ENCODE assay signal across 12 cellular contexts in the genomic region with DNA sequence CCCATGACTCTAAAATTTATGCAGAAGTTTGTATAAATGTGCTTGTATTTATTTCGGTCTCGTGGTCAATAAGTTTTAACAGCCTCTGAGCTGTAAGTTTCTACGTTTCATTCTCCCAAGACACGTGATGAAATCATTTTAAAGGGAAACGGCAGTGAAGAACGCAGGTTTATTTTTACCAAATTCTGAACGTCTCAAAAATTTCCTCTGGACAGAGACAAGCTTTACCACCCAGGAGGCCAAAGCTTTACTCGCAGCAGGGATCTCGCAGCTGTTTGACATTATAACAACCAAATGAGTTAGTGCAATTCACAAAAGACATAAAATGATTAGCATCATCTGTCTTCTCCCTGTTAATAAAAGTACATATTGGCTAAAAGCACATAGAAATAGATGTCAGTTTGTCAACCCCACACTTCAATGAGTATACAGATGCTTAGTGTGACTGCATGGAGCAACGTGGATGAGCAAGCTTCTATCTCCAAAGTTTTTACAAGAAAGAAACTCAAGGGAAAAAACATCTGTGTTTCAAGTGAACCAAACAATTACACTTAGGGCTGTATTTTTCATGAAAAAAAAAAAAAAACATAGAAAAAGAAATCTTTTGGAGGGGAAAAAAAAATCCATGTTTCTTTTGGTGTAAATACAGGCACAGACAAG. TPM values are rescaled to one million over a fixed set of nuclear protein-coding genes. Genes with fewer than 3 reads are reported as not detected.
DNase-seq lines count a peak whose midpoint lies in the region; FAIRE-seq and TF ChIP-seq lines count a peak whose summit lies in the region.
"Had no signal": no experiment of that assay in that cellular context is flagged by ENCODE, and none has a peak within 500 bp of the region (broad histone marks: within the 10 kb centered on the region; RNA-seq: fewer than 3 reads in every experiment).

No MANE protein-coding gene starts in this region.

- H3K9ac ChIP-seq in GM23248 (peak overlapping the region; percentile 97), skeletal muscle tissue (ENCODE audit: low read depth in 1 of 3, low read length in 3 of 3) (peak overlapping the region in 1 of 3 donors; percentile 53), kidney (ENCODE audit: low read length in 2 of 2) (no peak overlapping the region)

- peak overlapping the region; percentile 100 for H3K4me2 ChIP-seq in GM23248 (ENCODE audit: unreplicated experiment)
- H3K4me2 ChIP-seq in hepatocyte, result peak overlapping the region; percentile 96

- peaks cover 18% of the 10 kb centered on the region for H3F3A ChIP-seq in GM23248 (ENCODE audit: insufficient read depth)

- in situ Hi-C loops in GM23248 (cut with MboI), result loop anchor here (10.0 kb wide), 1 partner anchor 601 kb away; no protein-coding TSS in a partner anchor

- H3K9me2 ChIP-seq in GM23248 (ENCODE audit: insufficient read depth) (no peaks in the 10 kb centered on the region), hepatocyte (replicated peaks; ENCODE audit: insufficient read depth) (no peaks in the 10 kb centered on the region)

- peak overlapping the region; percentile 69 for H3K27ac ChIP-seq in GM23248
- peak overlapping the region; percentile 67 for H3K27ac ChIP-seq in hepatocyte
- peak overlapping the region; percentile 29 for H3K27ac ChIP-seq in skeletal muscle tissue (ENCODE audit: low read depth, low read length)
- H3K27ac ChIP-seq in kidney (ENCODE audit: low read depth in 2 of 2, low read length in 2 of 2), result peak overlapping the region in 1 of 2 donors; percentile 34

- no peaks in the 10 kb centered on the region for H3K9me3 ChIP-seq in GM23248 (ENCODE audit: low read depth)
- H3K9me3 ChIP-seq in hepatocyte (ENCODE audit: low read depth), result no peaks in the 10 kb centered on the region
- no peaks in the 10 kb centered on the region for H3K9me3 ChIP-seq in skeletal muscle tissue (ENCODE audit: control insufficient read depth in 3 of 3, low read length in 3 of 3)
- H3K9me3 ChIP-seq in kidney (ENCODE audit: control insufficient read depth in 1 of 2, low read length in 2 of 2), result no peaks in the 10 kb centered on the region

- H3K4me3 ChIP-seq in GM23248 (peak overlapping the region; percentile 84), cardiac fibroblast (replicated peaks in 1 of 2; ENCODE audit: low read depth in 2 of 2, low read length in 2 of 2) (peak overlapping the region in 1 of 2 donors; percentile 57), hepatocyte (peak overlapping the region; percentile 95), skeletal muscle tissue (ENCODE audit: low read length in 3 of 3) (no peak overlapping the region), kidney (ENCODE audit: low read length in 2 of 2) (peak overlapping the region in 1 of 2 donors; percentile 76)

- peaks cover 21% of the 10 kb centered on the region for H3K4me1 ChIP-seq in GM23248 (ENCODE audit: insufficient read depth)
- H3K4me1 ChIP-seq in hepatocyte (ENCODE audit: insufficient read depth), result peaks cover 6% of the 10 kb centered on the region
- peaks cover 15 to 22% (median 16%) of the 10 kb centered on the region in 3 donors for H3K4me1 ChIP-seq in skeletal muscle tissue (ENCODE audit: control insufficient read depth in 3 of 3, insufficient read depth in 3 of 3, low read length in 3 of 3)
- peaks cover 0 to 5% of the 10 kb centered on the region in 2 donors for H3K4me1 ChIP-seq in kidney (ENCODE audit: control insufficient read depth in 1 of 2, insufficient read depth in 1 of 2, low read depth in 1 of 2, low read length in 2 of 2)

- H3K27me3 ChIP-seq in GM23248 (replicated peaks; ENCODE audit: insufficient read depth), result no peaks in the 10 kb centered on the region
- peaks cover 5% of the 10 kb centered on the region for H3K27me3 ChIP-seq in hepatocyte
- H3K27me3 ChIP-seq in skeletal muscle tissue (ENCODE audit: control insufficient read depth in 3 of 3, insufficient read depth in 3 of 3, low read length in 3 of 3), result peaks cover 0 to 12% (median 12%) of the 10 kb centered on the region in 3 donors

- H3K79me2 ChIP-seq in GM23248 (ENCODE audit: insufficient read depth) (peaks cover 83% of the 10 kb centered on the region), hepatocyte (peaks cover 56% of the 10 kb centered on the region)

- intact Hi-C loops in kidney (cut with DNase I), result no loop called here

- no peaks in the 10 kb centered on the region for H3K36me3 ChIP-seq in GM23248 (ENCODE audit: low read depth)
- H3K36me3 ChIP-seq in hepatocyte (replicated peaks; ENCODE audit: insufficient read depth, low read depth), result no peaks in the 10 kb centered on the region
- H3K36me3 ChIP-seq in skeletal muscle tissue (ENCODE audit: control insufficient read depth in 3 of 3, insufficient read depth in 3 of 3, low read length in 3 of 3), result no peaks in the 10 kb centered on the region
- H3K36me3 ChIP-seq in kidney (ENCODE audit: control insufficient read depth in 1 of 2, insufficient read depth in 2 of 2, low read length in 2 of 2), result no peaks in the 10 kb centered on the region

- DNase-seq in GM23248, result peak; percentile 57
- peak; percentile 18 to 35 for DNase-seq in cardiac fibroblast (ENCODE audit: low read depth in 2 of 2)
- no peak for DNase-seq in hepatocyte (ENCODE audit: low spot score)
- DNase-seq in kidney, result no peak
- no peak for DNase-seq in urothelium cell line (ENCODE audit: low spot score)
- DNase-seq in activated CD4-positive, alpha-beta T cell treated with anti-CD3 and anti-CD28 coated beads for 4 hours, result no peak
- DNase-seq in NCI-H2196 treated with DMSO at 0.1 percent for 48 hours (lab: John Stamatoyannopoulos, UW; ENCODE audit: unreplicated experiment), result no peak
- DNase-seq: activated CD8-positive, alpha-beta memory T cell treated with anti-CD3 and anti-CD28 coated beads for 24 hours; activated naive CD4-positive, alpha-beta T cell treated with anti-CD3 and anti-CD28 coated beads, Interleukin-2, amount 10 ng/mL, durations not matched to agents 7 days and 5 days; CD4-positive, CD25-positive, alpha-beta regulatory T cell; T-helper 17 cell had no signal

- H4K20me1 ChIP-seq in GM23248 (ENCODE audit: insufficient read depth) (no peaks in the 10 kb centered on the region), hepatocyte (ENCODE audit: insufficient read depth, poor library complexity, severe bottlenecking) (no peaks in the 10 kb centered on the region)

- H2AFZ ChIP-seq in GM23248 (peak overlapping the region; percentile 82), hepatocyte (no peak overlapping the region)

- TF ChIP-seq CTCF in cardiac fibroblast (IDR thresholded peaks at IDR 0.05; ENCODE audit: low read depth, low read length) (no peak), hepatocyte (IDR thresholded peaks at IDR 0.05; ENCODE audit: poor library complexity) (no peak), kidney (IDR thresholded peaks at IDR 0.05; ENCODE audit: borderline replicate concordance, extremely low read depth, insufficient read depth) (no peak)

- no peak for FAIRE-seq in kidney (lab: Jason Lieb, UNC)
- FAIRE-seq in urothelium cell line (lab: Jason Lieb, UNC), result no peak

- WGBS in GM23248 (ENCODE audit: low coverage in 1 of 2, low lambda C conversion rate in 2 of 2, missing lambda C conversion rate in 2 of 2), 2 experiments, result 6 to 7% methylated on average over 10 of the region's 10 CpGs
- WGBS in hepatocyte (ENCODE audit: low lambda C conversion rate, missing lambda C conversion rate), result 51% methylated on average over 10 of the region's 10 CpGs

RNA-seq across cellular contexts. Expression of gene SEMA5A, which starts 2.5 kb away (rescaled TPM):
- total RNA-seq in GM23248 (2014; rRNA removed; shearing (Covaris generic)), result 38.2 and 40.1 TPM in 2 replicates
- polyA plus RNA-seq in GM23248 (2016; fragmentation: Nextera tagmentation; extraction: Ambion mirVana) (29.7 and 33.5 TPM in 2 replicates), hepatocyte (10.7 and 14.8 TPM in 2 replicates), kidney (ENCODE audit: insufficient read depth, low read depth, low replicate concordance) (7.9 TPM)
- total RNA-seq in hepatocyte (21.7 and 27.0 TPM in 2 replicates), skeletal muscle tissue (25.1 TPM), kidney (23.3 TPM)

Comparison
In these comparisons a context has a peak if more than half of its experiments do, and no peak if none do; other contexts are left out.
1. DNase-seq: peak in GM23248 (single experiment) and cardiac fibroblast (2 of 2); none in hepatocyte (single experiment), kidney (single experiment), urothelium cell line (single experiment), activated CD4-positive, alpha-beta T cell treated with anti-CD3 and anti-CD28 coated beads for 4 hours (0 of 2) and NCI-H2196 treated with DMSO at 0.1 percent for 48 hours (single experiment).
2. H3K4me3 ChIP-seq: peak in GM23248 (single experiment) and hepatocyte (single experiment); none in skeletal muscle tissue (0 of 3).